In the genomic region with DNA sequence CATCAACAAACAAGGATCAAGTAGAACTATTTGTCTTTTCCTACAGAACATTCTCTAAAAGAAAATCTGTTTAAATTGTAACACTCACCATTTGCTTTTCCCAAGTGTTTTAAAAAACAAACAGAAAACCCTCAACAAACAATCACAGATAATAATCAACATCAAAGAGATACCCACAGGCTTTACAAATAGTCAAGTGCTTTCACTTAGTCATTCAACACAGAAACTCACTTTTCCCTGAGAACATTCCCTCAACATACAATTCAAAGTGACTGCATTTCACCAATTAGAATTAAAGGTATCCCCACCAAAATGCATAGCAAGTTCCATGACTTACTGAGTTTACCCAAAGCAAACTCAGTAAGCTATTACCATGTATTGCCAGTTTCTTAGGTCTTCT, we compare ENCODE assay signal across 8 cellular contexts.
"Had no signal": no experiment of that assay in that cellular context is flagged by ENCODE, and none has a peak within 500 bp of the region (broad histone marks: within the 10 kb centered on the region; RNA-seq: fewer than 3 reads in every experiment).

No MANE protein-coding gene starts in this region.

- FAIRE-seq: G401.6, GM12878, GM12891, GM12892, GM18507, GM19239 had no signal

- DNase-seq: GDM1, GF-D8 had no signal

- H3K4me3 ChIP-seq: GM12878 had no signal

- ATAC-seq: GM12878 had no signal
